20 cellular contexts compared by ENCODE assay signal in genomic region chr16:25064967-25065366, GRCh38. TPM values are rescaled to one million over a fixed set of nuclear protein-coding genes. Genes with fewer than 3 reads are reported as not detected.
DNase-seq lines count a peak whose midpoint lies in the region; ATAC-seq, FAIRE-seq and TF ChIP-seq lines count a peak whose summit lies in the region.
"Had no signal": no experiment of that assay in that cellular context is flagged by ENCODE, and none has a peak within 500 bp of the region (broad histone marks: within the 10 kb centered on the region; RNA-seq: fewer than 3 reads in every experiment).

No MANE protein-coding gene starts in this region.

- H3K9me3 ChIP-seq in Panc1 (ENCODE audit: control insufficient read depth, insufficient read depth, low read depth, low read length) = no peaks in the 10 kb centered on the region
- H3K9me3 ChIP-seq in neuronal stem cell (replicated peaks in 1 of 2; ENCODE audit: control insufficient read depth in 2 of 2, insufficient read depth in 1 of 2, low read depth in 1 of 2, low read length in 2 of 2) = peaks cover 3 to 4% of the 10 kb centered on the region in 2 donors
- no peaks in the 10 kb centered on the region for H3K9me3 ChIP-seq in psoas muscle
- H3K9me3 ChIP-seq: breast epithelium, mucosa of descending colon had no signal

- no peak overlapping the region for H2BK15ac ChIP-seq in neuronal stem cell (ENCODE audit: low read length)

- in situ Hi-C loops in Panc1 (cut with HindIII; ENCODE audit: low pct_unique_long_range_greater_than_20kb, low sequenced_read_pairs) = no loop called here

- H3K27ac ChIP-seq in Panc1 (ENCODE audit: low read length) (peak overlapping the region; percentile 10; the same call in 1 of the 2 replicates), neuronal stem cell (replicated peaks; ENCODE audit: low read length) (no peak overlapping the region), psoas muscle (no peak overlapping the region)
- H3K27ac ChIP-seq: breast epithelium, SK-N-MC had no signal

- H3K36me3 ChIP-seq in Panc1 (ENCODE audit: control insufficient read depth, insufficient read depth, low read length) = no peaks in the 10 kb centered on the region
- no peaks in the 10 kb centered on the region for H3K36me3 ChIP-seq in neuronal stem cell (replicated peaks in 1 of 2; ENCODE audit: control insufficient read depth in 2 of 2, insufficient read depth in 2 of 2, low read length in 2 of 2)
- no peaks in the 10 kb centered on the region for H3K36me3 ChIP-seq in psoas muscle (ENCODE audit: insufficient read depth in 1 of 2, low read depth in 1 of 2)
- H3K36me3 ChIP-seq: breast epithelium had no signal

- DNase-seq in Ammon's horn (ENCODE audit: low spot score) (peak; percentile 75), Panc1 (ENCODE audit: low read depth, low spot score) (no peak), fibroblast of peridontal ligament (ENCODE audit: extremely low read depth) (peak; percentile 19), neuronal stem cell (ENCODE audit: low spot score) (no peak), psoas muscle (no peak), RCC 7860 (ENCODE audit: low spot score) (no peak)
- DNase-seq in activated effector memory CD4-positive, alpha-beta T cell treated with Interleukin-2 at 50 U/mL for 16 hours = no peak
- DNase-seq: activated CD8-positive, alpha-beta T cell treated with anti-CD3 and anti-CD28 coated beads for 36 hours; effector memory CD8-positive, alpha-beta T cell; foreskin fibroblast; H9; mucosa of descending colon; NCI-H1092; NCI-H2227 treated with DMSO at 0.1 percent for 48 hours; stimulated activated naive CD4-positive, alpha-beta T cell treated with Interleukin-2 at 50 U/mL for 16 hours had no signal

- H2BK12ac ChIP-seq in neuronal stem cell (ENCODE audit: low read length) = no peak overlapping the region

- no peak overlapping the region for H4K8ac ChIP-seq in neuronal stem cell (ENCODE audit: low read depth, low read length)

- H3K27me3 ChIP-seq in Panc1 (ENCODE audit: control insufficient read depth, insufficient read depth, low read length) (no peaks in the 10 kb centered on the region), neuronal stem cell (ENCODE audit: control insufficient read depth in 3 of 3, insufficient read depth in 3 of 3, low read depth in 1 of 3, low read length in 3 of 3) (no peaks in the 10 kb centered on the region), psoas muscle (ENCODE audit: insufficient read depth in 3 of 3, low read length in 2 of 3) (no peaks in the 10 kb centered on the region)
- H3K27me3 ChIP-seq: breast epithelium had no signal

- no peak overlapping the region for H3K9ac ChIP-seq in neuronal stem cell (ENCODE audit: low read depth, low read length, poor library complexity)

- H3K14ac ChIP-seq in neuronal stem cell (ENCODE audit: low read length) = no peak overlapping the region

- H3K23ac ChIP-seq in neuronal stem cell (ENCODE audit: low read depth, low read length, poor library complexity) = no peak overlapping the region

- ATAC-seq in Panc1 (no peak), GM18511 (IDR thresholded peaks at IDR 0.05; ENCODE audit: unreplicated experiment) (no peak), psoas muscle (no peak)
- ATAC-seq: activated CD8-positive, alpha-beta T cell treated with anti-CD3 and anti-CD28 coated beads for 36 hours; effector memory CD8-positive, alpha-beta T cell; mucosa of descending colon had no signal

- no peak overlapping the region for H2AK5ac ChIP-seq in neuronal stem cell (ENCODE audit: low read depth, low read length)

- POLR2A ChIA-PET in Panc1 (lab: Charles Lee) = no interaction called here

- intact Hi-C loops in Panc1 (cut with micrococcal nuclease; ENCODE audit: unreplicated experiment) = loop anchor here (1.0 to 5.0 kb wide), 2 partner anchors 8 to 42 kb away; no protein-coding TSS in a partner anchor
- intact Hi-C loops in psoas muscle (cut with DNase I) = no loop called here

- H2BK120ac ChIP-seq in neuronal stem cell (ENCODE audit: low read depth, low read length) = no peak overlapping the region

- TF ChIP-seq CTCF in Panc1 (IDR thresholded peaks at IDR 0.05) (no peak), psoas muscle (IDR thresholded peaks at IDR 0.05) (no peak)

- no peak for FAIRE-seq in RCC 7860 (lab: Jason Lieb, UNC)
- FAIRE-seq: GM18507, islet of Langerhans had no signal

- H3K18ac ChIP-seq in neuronal stem cell (ENCODE audit: low read length) = no peak overlapping the region

- H3K4ac ChIP-seq in neuronal stem cell (ENCODE audit: low read length) = no peak overlapping the region

- no peak overlapping the region for H3K4me3 ChIP-seq in Panc1 (ENCODE audit: low read depth in 2 of 2, low read length in 2 of 2)
- no peak overlapping the region for H3K4me3 ChIP-seq in neuronal stem cell (ENCODE audit: low read length in 2 of 2)
- H3K4me3 ChIP-seq in psoas muscle = no peak overlapping the region
- H3K4me3 ChIP-seq: breast epithelium, mucosa of descending colon, SK-N-MC had no signal

- H3K4me2 ChIP-seq in neuronal stem cell (ENCODE audit: insufficient read depth, low read length, poor library complexity, severe bottlenecking) = no peak overlapping the region

- CTCF ChIA-PET in Panc1 (lab: Charles Lee) = interaction anchor here (0.6 to 0.7 kb wide), 3 partner anchors 38 to 740 kb away, joined by 7 to 9 read pairs (median 8); no protein-coding TSS in a partner anchor

- H4K91ac ChIP-seq in neuronal stem cell (ENCODE audit: low read depth, low read length, poor library complexity) = no peak overlapping the region

- H2AFZ ChIP-seq in neuronal stem cell (ENCODE audit: low read length) = peak overlapping the region; percentile 58

- no CpG with 5 or more reads among the region's 7 CpGs for WGBS in neuronal stem cell (ENCODE audit: extremely low coverage in 2 of 2, insufficient read length in 2 of 2, insufficient replicate concordance in 1 of 2), 2 donors
- WGBS in psoas muscle, 3 donors = 49 to 73% (median 62%) methylated on average over 7 of the region's 7 CpGs

- H3K79me1 ChIP-seq in neuronal stem cell (ENCODE audit: low read depth, low read length) = no peaks in the 10 kb centered on the region

- no peak overlapping the region for H2BK5ac ChIP-seq in neuronal stem cell (ENCODE audit: low read length)

- BruUV-seq in Panc1 (replicated peaks; lab: Mats Ljungman, UMichigan) = no TSS peak

- H3K4me1 ChIP-seq in Panc1 (ENCODE audit: control insufficient read depth, insufficient read depth, low read length) (peaks cover 9% of the 10 kb centered on the region), neuronal stem cell (ENCODE audit: control insufficient read depth in 2 of 2, insufficient read depth in 1 of 2, low read depth in 1 of 2, low read length in 2 of 2) (peaks cover 3 to 10% of the 10 kb centered on the region in 2 donors), psoas muscle (peaks cover 6% of the 10 kb centered on the region)
- H3K4me1 ChIP-seq: breast epithelium had no signal

RNA-seq across cellular contexts. Expression of gene LCMT1, which starts 46.6 kb away (rescaled TPM):
- total RNA-seq in Panc1 (2021; ENCODE audit: unreplicated experiment) (44.2 TPM), psoas muscle (10 to 100 TPM; 35.1 to 54.5 (median 38.0) TPM)
- polyA plus RNA-seq in Panc1 (2012; ENCODE audit: insufficient read length) = 60.8 TPM
- 60.6 TPM for polyA plus RNA-seq in neuronal stem cell (2013, experiment 1 of 2)
- polyA plus RNA-seq in neuronal stem cell (2013, experiment 2 of 2) = 60.7 TPM
- polyA plus RNA-seq in psoas muscle = 10 to 100 TPM; 41.9 to 53.7 (median 51.6) TPM

RNA-seq across cellular contexts. Expression of gene ARHGAP17, which starts 49.8 kb away (rescaled TPM):
- 113 TPM for total RNA-seq in Panc1 (2021; ENCODE audit: unreplicated experiment)
- 75.4 TPM for polyA plus RNA-seq in Panc1 (2012; ENCODE audit: insufficient read length)
- polyA plus RNA-seq in neuronal stem cell (2013, experiment 1 of 2) = 63.9 TPM
- polyA plus RNA-seq in neuronal stem cell (2013, experiment 2 of 2) = 64.4 TPM
- 10 to 100 TPM; 38.6 to 83.0 (median 57.7) TPM for total RNA-seq in psoas muscle
- polyA plus RNA-seq in psoas muscle = 10 to 100 TPM; 15.9 to 31.7 (median 23.3) TPM

Comparison
In these comparisons a context has a peak if more than half of its experiments do, and no peak if none do; other contexts are left out.
1. DNase-seq: peak in Ammon's horn (single experiment) and fibroblast of peridontal ligament (single experiment); none in Panc1 (single experiment), neuronal stem cell (single experiment), activated effector memory CD4-positive, alpha-beta T cell treated with Interleukin-2 at 50 U/mL for 16 hours (single experiment), psoas muscle (0 of 2) and RCC 7860 (single experiment).